ENCODE assay signal across 10 cellular contexts in genomic region chr17:40548491-40548981, GRCh38. TPM values are rescaled to one million over a fixed set of nuclear protein-coding genes. Genes with fewer than 3 reads are reported as not detected.
DNase-seq lines count a peak whose midpoint lies in the region; ATAC-seq and TF ChIP-seq lines count a peak whose summit lies in the region.
"Had no signal": no experiment of that assay in that cellular context is flagged by ENCODE, and none has a peak within 500 bp of the region (broad histone marks: within the 10 kb centered on the region; RNA-seq: fewer than 3 reads in every experiment).

No MANE protein-coding gene starts in this region.

- BruUV-seq in Caco-2 (replicated peaks; lab: Mats Ljungman, UMichigan): no TSS peak

- H3K27me3 ChIP-seq in Caco-2 (replicated peaks; ENCODE audit: control insufficient read depth, insufficient read depth, low read length): no peaks in the 10 kb centered on the region
- no peaks in the 10 kb centered on the region for H3K27me3 ChIP-seq in esophagus (ENCODE audit: control insufficient read depth in 1 of 2, insufficient read depth in 2 of 2, low read length in 2 of 2)
- no peaks in the 10 kb centered on the region for H3K27me3 ChIP-seq in gastrocnemius medialis

- DNase-seq in Caco-2 (no peak), SK-N-MC (ENCODE audit: low read depth, low spot score) (no peak), gastrocnemius medialis (no peak), endothelial cell (ENCODE audit: low spot score) (no peak), NCI-H2196 (lab: John Stamatoyannopoulos, UW; ENCODE audit: unreplicated experiment) (no peak)
- DNase-seq in stimulated activated CD4-positive, alpha-beta T cell treated with anti-CD3 and anti-CD28 coated beads, Interleukin-4, amount 100 ng/mL, for 4 hours: no peak

- H3K9me3 ChIP-seq in Caco-2: no peaks in the 10 kb centered on the region
- no peaks in the 10 kb centered on the region for H3K9me3 ChIP-seq in SK-N-MC (ENCODE audit: low read depth, low read length)
- no peaks in the 10 kb centered on the region for H3K9me3 ChIP-seq in esophagus (ENCODE audit: control insufficient read depth in 2 of 2, insufficient read depth in 1 of 2, low read depth in 1 of 2, low read length in 1 of 2)
- no peaks in the 10 kb centered on the region for H3K9me3 ChIP-seq in gastrocnemius medialis

- H3K27ac Mint-ChIP-seq in Caco-2 (ENCODE audit: unreplicated experiment) (peak overlapping the region; percentile 81), endothelial cell (ENCODE audit: unreplicated experiment) (no peak overlapping the region)
- H3K27ac Mint-ChIP-seq: GM23338 had no signal

- no peaks in the 10 kb centered on the region for H3K36me3 ChIP-seq in Caco-2 (ENCODE audit: control insufficient read depth, insufficient read depth, low read length)
- H3K36me3 ChIP-seq in SK-N-MC (ENCODE audit: insufficient read depth, low read length): no peaks in the 10 kb centered on the region
- H3K36me3 ChIP-seq in esophagus (ENCODE audit: control insufficient read depth in 2 of 2, insufficient read depth in 2 of 2, low read length in 1 of 2): no peaks in the 10 kb centered on the region
- no peaks in the 10 kb centered on the region for H3K36me3 ChIP-seq in gastrocnemius medialis

- WGBS in esophagus, 2 donors: 61 to 70% methylated on average over 9 of the region's 9 CpGs

- H3K4me3 Mint-ChIP-seq in Caco-2 (ENCODE audit: unreplicated experiment) (no peak overlapping the region), endothelial cell (ENCODE audit: unreplicated experiment) (no peak overlapping the region)
- H3K4me3 Mint-ChIP-seq: GM23338 had no signal

- CTCF ChIA-PET in Caco-2 (lab: Charles Lee): interaction anchor here (0.6 to 2.6 kb wide), 6 partner anchors 12 to 304 kb away, joined by 3 to 20 read pairs (median 6); no protein-coding TSS in a partner anchor

- H3K9ac ChIP-seq in SK-N-MC (ENCODE audit: insufficient read length): no peak overlapping the region
- H3K9ac ChIP-seq: KMS-11 had no signal

- intact Hi-C loops in Caco-2 (cut with micrococcal nuclease; ENCODE audit: unreplicated experiment): no loop called here
- intact Hi-C loops in gastrocnemius medialis (cut with DNase I; ENCODE audit: low total_unique reads): no loop called here

- no peak for ATAC-seq in gastrocnemius medialis
- ATAC-seq in GM19455 (IDR thresholded peaks at IDR 0.05; ENCODE audit: unreplicated experiment): no peak
- ATAC-seq: GM23338 had no signal

- in situ Hi-C loops in gastrocnemius medialis (cut with MboI; ENCODE audit: low sequenced_read_pairs in 4 of 4): loop anchor here in 1 of 4 donors (25.0 kb wide), 1 partner anchor 111 kb away; the partner anchor contains the start of gene IGFBP4

- POLR2A ChIA-PET in Caco-2 (lab: Charles Lee): interaction anchor here (1.2 kb wide), 1 partner anchor 12 kb away, joined by 3 read pairs; no protein-coding TSS in a partner anchor

- H3K4me1 Mint-ChIP-seq in Caco-2 (ENCODE audit: low read depth, unreplicated experiment) (peaks cover 36% of the 10 kb centered on the region), endothelial cell (ENCODE audit: unreplicated experiment) (peaks cover 17% of the 10 kb centered on the region)

- no peak for TF ChIP-seq POLR2A in gastrocnemius medialis (IDR thresholded peaks at IDR 0.05)

- H3K27me3 Mint-ChIP-seq in Caco-2 (ENCODE audit: insufficient read depth, unreplicated experiment) (no peaks in the 10 kb centered on the region), endothelial cell (ENCODE audit: unreplicated experiment) (peaks cover 6% of the 10 kb centered on the region)

- no peak overlapping the region for H3K4me3 ChIP-seq in Caco-2 (ENCODE audit: low read depth, low read length)
- H3K4me3 ChIP-seq in SK-N-MC: no peak overlapping the region
- no peak overlapping the region for H3K4me3 ChIP-seq in esophagus (ENCODE audit: low read depth in 1 of 2, low read length in 2 of 2)
- no peak overlapping the region for H3K4me3 ChIP-seq in gastrocnemius medialis
- H3K4me3 ChIP-seq: GM23338 had no signal

- peak overlapping the region; percentile 72; the same call in 1 of the 2 replicates for H3K27ac ChIP-seq in SK-N-MC
- peak overlapping the region; percentile 63 to 88 for H3K27ac ChIP-seq in esophagus (ENCODE audit: low read depth in 2 of 2, low read length in 1 of 2)
- peak overlapping the region; percentile 73 to 82 (median 76) for H3K27ac ChIP-seq in gastrocnemius medialis
- H3K27ac ChIP-seq: KMS-11 had no signal

- peaks cover 44% of the 10 kb centered on the region for H3K4me1 ChIP-seq in Caco-2
- H3K4me1 ChIP-seq in esophagus (ENCODE audit: control insufficient read depth in 2 of 2, insufficient read depth in 2 of 2, low read length in 1 of 2): peaks cover 12 to 25% of the 10 kb centered on the region in 2 donors
- peaks cover 47 to 60% of the 10 kb centered on the region in 2 donors for H3K4me1 ChIP-seq in gastrocnemius medialis

- H3K36me3 Mint-ChIP-seq in Caco-2 (ENCODE audit: insufficient read depth, unreplicated experiment) (peaks cover 6% of the 10 kb centered on the region), endothelial cell (ENCODE audit: low read depth, unreplicated experiment) (no peaks in the 10 kb centered on the region)

- no peak for TF ChIP-seq CTCF in Caco-2 (IDR thresholded peaks at IDR 0.05; ENCODE audit: insufficient read depth in 1 of 2, low read depth in 1 of 2, low read length in 1 of 2, severe bottlenecking in 1 of 2, unreplicated experiment in 1 of 2)
- no peak for TF ChIP-seq CTCF in gastrocnemius medialis (IDR thresholded peaks at IDR 0.05 in 4 of 5, conservative IDR thresholded peaks at IDR 0.05 in 1 of 5)
- TF ChIP-seq CTCF in endothelial cell (IDR thresholded peaks at IDR 0.05; ENCODE audit: unreplicated experiment): no peak

- H3K9me3 Mint-ChIP-seq in Caco-2 (ENCODE audit: unreplicated experiment): no peaks in the 10 kb centered on the region
- H3K9me3 Mint-ChIP-seq in endothelial cell (ENCODE audit: unreplicated experiment): no peaks in the 10 kb centered on the region
- H3K9me3 Mint-ChIP-seq: GM23338 had no signal

RNA-seq across cellular contexts. Expression of gene CCR7, which starts 16.7 kb away (rescaled TPM):
- not detected in 2 replicates for total RNA-seq in Caco-2 (2022)
- polyA plus RNA-seq in esophagus: under 1 TPM; 0.16 to 0.54 TPM
- under 1 TPM in 1 of 4 donors, not detected in 3; 0.11 TPM for total RNA-seq in gastrocnemius medialis
- total RNA-seq in endothelial cell (ENCODE audit: unreplicated experiment): 0.51 TPM

RNA-seq across cellular contexts. Expression of gene TNS4, which starts 47.1 kb away (rescaled TPM):
- total RNA-seq in Caco-2 (2022): 0.65 TPM in 1 of 2 replicates, not detected in the other
- 10 to 100 TPM; 25.4 to 74.8 TPM for polyA plus RNA-seq in esophagus
- under 1 TPM in 1 of 4 donors, not detected in 3; 0.18 TPM for total RNA-seq in gastrocnemius medialis
- total RNA-seq in endothelial cell (ENCODE audit: unreplicated experiment): 0.08 TPM
